9 cellular contexts compared by ENCODE assay signal in the genomic region with DNA sequence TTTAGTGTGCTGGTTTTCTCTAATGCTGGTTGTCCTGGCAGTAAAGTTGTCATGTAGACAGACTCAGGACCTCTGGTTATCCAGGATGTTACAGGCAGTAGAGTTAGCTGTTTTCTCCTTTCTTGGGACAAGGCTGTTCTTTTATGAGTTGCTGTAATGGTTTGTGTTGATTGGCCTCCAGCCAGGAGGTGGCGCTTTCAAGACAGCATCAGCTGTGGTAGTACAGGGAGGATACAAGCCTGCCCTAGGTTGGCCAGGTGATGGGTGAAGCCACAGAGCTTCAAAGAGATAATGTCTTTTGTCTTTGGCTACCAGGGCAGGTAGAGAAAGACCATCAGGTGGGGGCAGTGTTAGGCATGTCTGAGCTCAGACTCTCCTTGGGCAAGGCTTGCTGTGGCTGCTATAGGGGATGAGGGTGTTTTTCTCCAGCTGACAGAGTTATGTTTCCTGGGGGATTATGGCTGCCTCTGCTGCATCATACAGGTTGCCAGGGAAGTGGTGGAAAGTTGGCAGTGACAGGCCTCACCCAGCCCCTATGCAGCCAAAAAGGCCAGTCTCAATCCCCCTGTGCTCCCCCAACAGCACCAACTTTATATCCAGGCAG.
DNase-seq lines count a peak whose midpoint lies in the region; ATAC-seq, FAIRE-seq and TF ChIP-seq lines count a peak whose summit lies in the region.
"Had no signal": no experiment of that assay in that cellular context is flagged by ENCODE, and none has a peak within 500 bp of the region (broad histone marks: within the 10 kb centered on the region; RNA-seq: fewer than 3 reads in every experiment).

No MANE protein-coding gene starts in this region.

- ATAC-seq in HG02884 (IDR thresholded peaks at IDR 0.05; ENCODE audit: unreplicated experiment): no peak

- no peak overlapping the region for H3K27ac ChIP-seq in keratinocyte (ENCODE audit: control insufficient read depth, insufficient read depth, low read length)

- H3K79me2 ChIP-seq in keratinocyte (ENCODE audit: control insufficient read depth, insufficient read depth, low read length): no peaks in the 10 kb centered on the region

- no peak overlapping the region for H3K9ac ChIP-seq in keratinocyte (ENCODE audit: control insufficient read depth, extremely low read depth, insufficient read depth, low read length)

- no peaks in the 10 kb centered on the region for H3K4me1 ChIP-seq in keratinocyte (ENCODE audit: control insufficient read depth, extremely low read depth, insufficient read depth, low read length)

- H2AFZ ChIP-seq in keratinocyte (ENCODE audit: control insufficient read depth, low read length): no peak overlapping the region

- H3K4me2 ChIP-seq in keratinocyte (ENCODE audit: control insufficient read depth, extremely low read depth, insufficient read depth, low read depth, low read length): no peak overlapping the region

- H3K36me3 ChIP-seq in keratinocyte (ENCODE audit: control insufficient read depth in 2 of 2, extremely low read depth in 1 of 2, insufficient read depth in 2 of 2, low read length in 2 of 2): no peaks in the 10 kb centered on the region

- DNase-seq in GM18507 (ENCODE audit: extremely low spot score, insufficient read length, low read depth) (no peak), NCI-H226 (peak; percentile 10), keratinocyte (ENCODE audit: low read depth, low spot score) (no peak), GOT3 (lab: John Stamatoyannopoulos, UW) (no peak), mucosa of gallbladder (ENCODE audit: low spot score) (no peak), head of caudate nucleus (no peak)
- DNase-seq in activated T-cell treated with anti-CD3 and anti-CD28 coated beads, Interleukin-2, amount 50 U/mL, for 48 hours: peak; percentile 80 to 83
- DNase-seq: natural killer cell had no signal

- intact Hi-C loops in head of caudate nucleus (cut with DNase I): no loop called here

- H3K4me3 ChIP-seq in keratinocyte (ENCODE audit: control insufficient read depth in 2 of 3, extremely low read depth in 1 of 3, insufficient read depth in 2 of 3, low read depth in 1 of 3, low read length in 3 of 3): no peak overlapping the region

- no peaks in the 10 kb centered on the region for H3K27me3 ChIP-seq in keratinocyte (ENCODE audit: control insufficient read depth, extremely low read depth, insufficient read depth, low read length)

- no peaks in the 10 kb centered on the region for H3K9me3 ChIP-seq in keratinocyte (ENCODE audit: control insufficient read depth, low read depth, low read length)

- peak in 2 of 3 experiments; percentile 22 to 53 for TF ChIP-seq CTCF in keratinocyte (optimal IDR thresholded peaks at IDR 0.05 in 1 of 3, IDR thresholded peaks at IDR 0.05 in 1 of 3, conservative IDR thresholded peaks at IDR 0.05 in 1 of 3; ENCODE audit: extremely low read depth in 1 of 3, insufficient read depth in 2 of 3, low read length in 3 of 3)

- no peaks in the 10 kb centered on the region for H4K20me1 ChIP-seq in keratinocyte (ENCODE audit: control insufficient read depth, extremely low read depth, insufficient read depth, low read length)

- FAIRE-seq in GM18507 (lab: Jason Lieb, UNC): peak; percentile 89
- no peak for FAIRE-seq in keratinocyte (lab: Jason Lieb, UNC)

- dilution Hi-C loops in keratinocyte (cut with MboI; ENCODE audit: extremely low pct_ligation_motif_present, low sequenced_read_pairs): no loop called here

- H3K9me1 ChIP-seq in keratinocyte (ENCODE audit: control insufficient read depth, extremely low read depth, insufficient read depth, low read length): no peaks in the 10 kb centered on the region

Comparison
In these comparisons a context has a peak if more than half of its experiments do, and no peak if none do; other contexts are left out.
1. DNase-seq: peak in NCI-H226 (single experiment) and activated T-cell treated with anti-CD3 and anti-CD28 coated beads, Interleukin-2, amount 50 U/mL, for 48 hours (2 of 2); none in GM18507 (single experiment), keratinocyte (single experiment), GOT3 (single experiment), mucosa of gallbladder (single experiment) and head of caudate nucleus (0 of 42).